9 cellular contexts compared by ENCODE assay signal in the genomic region with DNA sequence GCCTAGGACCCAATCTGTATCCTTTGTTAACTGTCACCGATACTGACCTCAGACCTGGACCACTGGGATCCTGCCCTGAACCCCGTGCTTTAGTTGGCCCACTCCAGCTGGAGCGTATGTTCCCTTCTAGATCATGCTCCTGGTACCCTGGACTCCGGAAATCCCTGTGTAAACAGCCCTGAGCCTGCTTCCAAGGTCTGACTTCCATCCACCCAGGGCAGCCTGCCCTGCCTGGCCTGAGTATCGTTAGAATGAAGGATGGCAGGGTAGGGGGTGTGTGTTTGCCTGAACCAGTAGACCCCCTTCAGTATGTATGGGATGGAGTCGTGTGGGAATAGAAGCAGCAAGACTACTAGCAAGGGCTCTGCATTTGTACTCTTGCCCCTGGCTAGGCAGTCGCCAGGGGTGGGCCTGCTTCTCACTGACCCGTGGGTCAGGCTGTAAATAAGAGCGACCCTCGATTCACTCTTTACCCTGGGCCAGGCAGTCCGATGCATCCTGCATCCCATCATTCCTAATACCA. TPM values are rescaled to one million over a fixed set of nuclear protein-coding genes. Genes with fewer than 3 reads are reported as not detected.
DNase-seq lines count a peak whose midpoint lies in the region; ATAC-seq and TF ChIP-seq lines count a peak whose summit lies in the region.
"Had no signal": no experiment of that assay in that cellular context is flagged by ENCODE, and none has a peak within 500 bp of the region (broad histone marks: within the 10 kb centered on the region; RNA-seq: fewer than 3 reads in every experiment).

No MANE protein-coding gene starts in this region.

- TF ChIP-seq CTCF in right atrium auricular region (IDR thresholded peaks at IDR 0.05) (no peak), retinal pigment epithelial cell (conservative IDR thresholded peaks at IDR 0.05; ENCODE audit: low read depth, low read length) (no peak)

- in situ Hi-C loops in G401 (cut with HindIII; ENCODE audit: low sequenced_read_pairs), result no loop called here

- H3K27ac ChIP-seq in right atrium auricular region, result peak overlapping the region in 1 of 2 donors; percentile 48

- TF ChIP-seq POLR2A in erythroblast (IDR thresholded peaks at IDR 0.05; ENCODE audit: low read length), result no peak

- H3K36me3 Mint-ChIP-seq in T-helper 17 cell (ENCODE audit: low read depth), result peaks cover 2% of the 10 kb centered on the region

- H3K9me3 ChIP-seq in T-helper 17 cell (ENCODE audit: control insufficient read depth, low read length, poor library complexity, severe bottlenecking), result no peaks in the 10 kb centered on the region
- no peaks in the 10 kb centered on the region for H3K9me3 ChIP-seq in right atrium auricular region

- peaks cover 0 to 13% of the 10 kb centered on the region in 2 donors for H3K4me1 ChIP-seq in right atrium auricular region

- H3K36me3 ChIP-seq in right atrium auricular region, result no peaks in the 10 kb centered on the region

- DNase-seq in G401 (ENCODE audit: low spot score) (peak; percentile 23), T-helper 17 cell (no peak), right atrium auricular region (ENCODE audit: low spot score) (peak; percentile 58), retinal pigment epithelial cell (ENCODE audit: low read depth) (peak; percentile 46), erythroblast (lab: John Stamatoyannopoulos, UW) (no peak), NCI-H82 treated with DMSO at 0.1 percent for 48 hours (lab: John Stamatoyannopoulos, UW; ENCODE audit: unreplicated experiment) (no peak), UCSD-AML1 (lab: John Stamatoyannopoulos, UW; ENCODE audit: unreplicated experiment) (no peak)
- DNase-seq: activated CD4-positive, CD25-positive, alpha-beta regulatory T cell had no signal

- H3K4me3 ChIP-seq in right atrium auricular region (peak overlapping the region; percentile 63 to 64), retinal pigment epithelial cell (ENCODE audit: low read length) (peak overlapping the region; percentile 42)

- H3K27me3 ChIP-seq in right atrium auricular region, result no peaks in the 10 kb centered on the region

- no peak for ATAC-seq in T-helper 17 cell
- no peak for ATAC-seq in GM18520 (IDR thresholded peaks at IDR 0.05; ENCODE audit: unreplicated experiment)

- H3K27ac Mint-ChIP-seq in T-helper 17 cell, result no peak overlapping the region

- peaks cover 39% of the 10 kb centered on the region for H3K27me3 Mint-ChIP-seq in T-helper 17 cell

- H3K4me3 Mint-ChIP-seq in T-helper 17 cell, result peak overlapping the region; percentile 58

- no peaks in the 10 kb centered on the region for H3K4me1 Mint-ChIP-seq in T-helper 17 cell

RNA-seq across cellular contexts. Expression of a gene that starts 0.7 kb away (rescaled TPM):
- 0.07 and 0.74 TPM in 2 replicates for total RNA-seq in G401 (2014; rRNA removed; shearing (Covaris generic))
- total RNA-seq in T-helper 17 cell (not detected), right atrium auricular region (100 to 1,000 TPM in 1 of 2 donors, 10 to 100 TPM in 1; 43.0 to 117 TPM)

RNA-seq across cellular contexts. Expression of a gene that starts 50.3 kb away (rescaled TPM):
- 0.68 and 3.7 TPM in 2 replicates for total RNA-seq in G401 (2014; rRNA removed; shearing (Covaris generic))
- total RNA-seq in T-helper 17 cell (10 to 100 TPM in 1 of 2 donors, 1 to 10 TPM in 1; 9.1 to 12.4 TPM), right atrium auricular region (10 to 100 TPM; 21.9 to 25.1 TPM)

Comparison
In these comparisons a context has a peak if more than half of its experiments do, and no peak if none do; other contexts are left out.
1. DNase-seq: peak in G401 (single experiment), right atrium auricular region (single experiment) and retinal pigment epithelial cell (single experiment); none in T-helper 17 cell (0 of 3), erythroblast (0 of 2), NCI-H82 treated with DMSO at 0.1 percent for 48 hours (single experiment) and UCSD-AML1 (single experiment).
2. RNA of a gene that starts 0.7 kb away (total RNA-seq): 43.0 to 117 TPM in right atrium auricular region; 0.07 to 0.74 TPM in G401 and not detected in T-helper 17 cell; every median in the first group is over 10 times any median in the second.